28 cellular contexts compared by ENCODE assay signal in genomic region chr2:207044963-207045362, GRCh38.
"Had no signal": no experiment of that assay in that cellular context is flagged by ENCODE, and none has a peak within 500 bp of the region (broad histone marks: within the 10 kb centered on the region; RNA-seq: fewer than 3 reads in every experiment).

No MANE protein-coding gene starts in this region.

- H3K27me3 ChIP-seq: MG63, SJCRH30 had no signal

- H3K4me1 ChIP-seq: SJCRH30 had no signal

- H3K4me3 ChIP-seq: MG63, SJCRH30 had no signal

- H3K9me3 ChIP-seq: MG63, SJCRH30 had no signal

- H3K27ac ChIP-seq: SJCRH30, WERI-Rb-1 had no signal

- ATAC-seq: activated CD8-positive, alpha-beta memory T cell treated with anti-CD3 and anti-CD28 coated beads, Interleukin-2, amount 10 ng/mL, durations not matched to agents 7 days and 5 days; Panc1 had no signal

- DNase-seq: activated CD4-positive, alpha-beta memory T cell treated with anti-CD3 and anti-CD28 coated beads, Interleukin-2, amount 10 ng/mL, durations not matched to agents 7 days and 5 days; activated CD4-positive, alpha-beta T cell treated with anti-CD3 and anti-CD28 coated beads for 1 hour; activated CD4-positive, alpha-beta T cell treated with anti-CD3 and anti-CD28 coated beads for 48 hours; activated CD4-positive, CD25-positive, alpha-beta regulatory T cell; activated CD8-positive, alpha-beta memory T cell treated with anti-CD3 and anti-CD28 coated beads for 24 hours; activated CD8-positive, alpha-beta memory T cell treated with anti-CD3 and anti-CD28 coated beads, Interleukin-2, amount 10 ng/mL, durations not matched to agents 7 days and 5 days; activated CD8-positive, alpha-beta memory T cell treated with anti-CD3 and anti-CD28 coated beads, Interleukin-2, amount 50 U/mL, for 48 hours; activated effector memory CD4-positive, alpha-beta T cell treated with Interleukin-2 at 50 U/mL for 16 hours; activated naive CD4-positive, alpha-beta T cell treated with anti-CD3 and anti-CD28 coated beads, Interleukin-2, amount 50 U/mL, for 16 hours; activated naive CD8-positive, alpha-beta T cell treated with anti-CD3 and anti-CD28 coated beads for 36 hours; activated T-cell treated with anti-CD3 and anti-CD28 coated beads, Interleukin-2, amount 50 U/mL, for 48 hours; amniotic stem cell; aorta; Karpas-422; KBM-7; MG63; NCI-H1048; NCI-H1105 treated with DMSO at 0.1 percent for 48 hours; NCI-H1694; NCI-H524 treated with DMSO at 0.1 percent for 48 hours; SHP77; SJCRH30; SW 1271; T-helper 1 cell; T-helper 2 cell; T-helper 9 cell; WERI-Rb-1 had no signal

- H3K36me3 ChIP-seq: MG63, SJCRH30, WERI-Rb-1 had no signal
